In the genomic region with DNA sequence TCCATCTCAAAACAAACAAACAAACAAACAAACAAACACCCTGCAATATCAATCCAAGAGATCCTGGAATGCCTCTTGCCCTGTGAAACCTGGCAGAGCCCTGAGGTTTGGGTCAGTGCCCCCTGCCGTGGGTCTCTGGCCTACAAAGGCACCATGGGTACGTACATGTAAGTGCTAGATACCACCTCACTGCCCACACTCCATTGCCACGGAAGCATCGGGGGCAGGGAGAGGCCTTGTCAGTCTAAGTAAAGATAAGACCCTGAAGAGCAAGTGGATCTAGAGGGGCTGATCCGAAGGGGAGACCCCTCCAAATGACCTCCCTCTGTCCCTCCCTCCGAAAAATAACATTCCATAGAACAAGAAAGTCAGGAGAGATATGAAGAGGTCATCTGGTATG, we compare ENCODE assay signal across 1 cellular context.
TF ChIP-seq lines count a peak whose summit lies in the region.

No MANE protein-coding gene starts in this region.

TF ChIP-seq in HepG2, 621 proteins besides CTCF, POLR2A, EP300 and RAD21:
- TF ChIP-seq PHF8 (CRISPR knock-in tag; IDR thresholded peaks at IDR 0.05) (no peak), MTA3 (CRISPR knock-in tag; IDR thresholded peaks at IDR 0.05) (no peak), ARID2 (CRISPR knock-in tag; IDR thresholded peaks at IDR 0.05; ENCODE audit: borderline replicate concordance) (no peak), ZNF75D (CRISPR knock-in tag; IDR thresholded peaks at IDR 0.05; ENCODE audit: borderline replicate concordance) (no peak), ZNF337 (CRISPR knock-in tag; IDR thresholded peaks at IDR 0.05; ENCODE audit: borderline replicate concordance, low read depth) (no peak), HES4 (CRISPR knock-in tag; IDR thresholded peaks at IDR 0.05; ENCODE audit: borderline replicate concordance) (no peak), ZFP36L1 (CRISPR knock-in tag; IDR thresholded peaks at IDR 0.05) (no peak), ZNF790 (CRISPR knock-in tag; IDR thresholded peaks at IDR 0.05; ENCODE audit: borderline replicate concordance) (no peak), RXRB (CRISPR knock-in tag; IDR thresholded peaks at IDR 0.05; ENCODE audit: borderline replicate concordance) (no peak), SIX1 (CRISPR knock-in tag; IDR thresholded peaks at IDR 0.05; ENCODE audit: borderline replicate concordance) (no peak), CBFB (CRISPR knock-in tag; IDR thresholded peaks at IDR 0.05) (no peak), ETV5 (CRISPR knock-in tag; IDR thresholded peaks at IDR 0.05; ENCODE audit: borderline replicate concordance) (no peak)
- TF ChIP-seq, protein P1, sequence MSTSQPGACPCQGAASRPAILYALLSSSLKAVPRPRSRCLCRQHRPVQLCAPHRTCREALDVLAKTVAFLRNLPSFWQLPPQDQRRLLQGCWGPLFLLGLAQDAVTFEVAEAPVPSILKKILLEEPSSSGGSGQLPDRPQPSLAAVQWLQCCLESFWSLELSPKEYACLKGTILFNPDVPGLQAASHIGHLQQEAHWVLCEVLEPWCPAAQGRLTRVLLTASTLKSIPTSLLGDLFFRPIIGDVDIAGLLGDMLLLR (CRISPR knock-in tag; IDR thresholded peaks at IDR 0.05): no peak
- TF ChIP-seq, protein P2, sequence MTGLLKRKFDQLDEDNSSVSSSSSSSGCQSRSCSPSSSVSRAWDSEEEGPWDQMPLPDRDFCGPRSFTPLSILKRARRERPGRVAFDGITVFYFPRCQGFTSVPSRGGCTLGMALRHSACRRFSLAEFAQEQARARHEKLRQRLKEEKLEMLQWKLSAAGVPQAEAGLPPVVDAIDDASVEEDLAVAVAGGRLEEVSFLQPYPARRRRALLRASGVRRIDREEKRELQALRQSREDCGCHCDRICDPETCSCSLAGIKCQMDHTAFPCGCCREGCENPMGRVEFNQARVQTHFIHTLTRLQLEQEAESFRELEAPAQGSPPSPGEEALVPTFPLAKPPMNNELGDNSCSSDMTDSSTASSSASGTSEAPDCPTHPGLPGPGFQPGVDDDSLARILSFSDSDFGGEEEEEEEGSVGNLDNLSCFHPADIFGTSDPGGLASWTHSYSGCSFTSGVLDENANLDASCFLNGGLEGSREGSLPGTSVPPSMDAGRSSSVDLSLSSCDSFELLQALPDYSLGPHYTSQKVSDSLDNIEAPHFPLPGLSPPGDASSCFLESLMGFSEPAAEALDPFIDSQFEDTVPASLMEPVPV (CRISPR knock-in tag; IDR thresholded peaks at IDR 0.05): no peak
- TF ChIP-seq, protein P3, sequence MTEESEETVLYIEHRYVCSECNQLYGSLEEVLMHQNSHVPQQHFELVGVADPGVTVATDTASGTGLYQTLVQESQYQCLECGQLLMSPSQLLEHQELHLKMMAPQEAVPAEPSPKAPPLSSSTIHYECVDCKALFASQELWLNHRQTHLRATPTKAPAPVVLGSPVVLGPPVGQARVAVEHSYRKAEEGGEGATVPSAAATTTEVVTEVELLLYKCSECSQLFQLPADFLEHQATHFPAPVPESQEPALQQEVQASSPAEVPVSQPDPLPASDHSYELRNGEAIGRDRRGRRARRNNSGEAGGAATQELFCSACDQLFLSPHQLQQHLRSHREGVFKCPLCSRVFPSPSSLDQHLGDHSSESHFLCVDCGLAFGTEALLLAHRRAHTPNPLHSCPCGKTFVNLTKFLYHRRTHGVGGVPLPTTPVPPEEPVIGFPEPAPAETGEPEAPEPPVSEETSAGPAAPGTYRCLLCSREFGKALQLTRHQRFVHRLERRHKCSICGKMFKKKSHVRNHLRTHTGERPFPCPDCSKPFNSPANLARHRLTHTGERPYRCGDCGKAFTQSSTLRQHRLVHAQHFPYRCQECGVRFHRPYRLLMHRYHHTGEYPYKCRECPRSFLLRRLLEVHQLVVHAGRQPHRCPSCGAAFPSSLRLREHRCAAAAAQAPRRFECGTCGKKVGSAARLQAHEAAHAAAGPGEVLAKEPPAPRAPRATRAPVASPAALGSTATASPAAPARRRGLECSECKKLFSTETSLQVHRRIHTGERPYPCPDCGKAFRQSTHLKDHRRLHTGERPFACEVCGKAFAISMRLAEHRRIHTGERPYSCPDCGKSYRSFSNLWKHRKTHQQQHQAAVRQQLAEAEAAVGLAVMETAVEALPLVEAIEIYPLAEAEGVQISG (CRISPR knock-in tag; IDR thresholded peaks at IDR 0.05): no peak
- TF ChIP-seq, protein P4, sequence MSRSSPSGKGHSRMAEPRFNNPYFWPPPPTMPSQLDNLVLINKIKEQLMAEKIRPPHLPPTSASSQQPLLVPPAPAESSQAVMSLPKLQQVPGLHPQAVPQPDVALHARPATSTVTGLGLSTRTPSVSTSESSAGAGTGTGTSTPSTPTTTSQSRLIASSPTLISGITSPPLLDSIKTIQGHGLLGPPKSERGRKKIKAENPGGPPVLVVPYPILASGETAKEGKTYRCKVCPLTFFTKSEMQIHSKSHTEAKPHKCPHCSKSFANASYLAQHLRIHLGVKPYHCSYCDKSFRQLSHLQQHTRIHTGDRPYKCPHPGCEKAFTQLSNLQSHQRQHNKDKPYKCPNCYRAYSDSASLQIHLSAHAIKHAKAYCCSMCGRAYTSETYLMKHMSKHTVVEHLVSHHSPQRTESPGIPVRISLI (CRISPR knock-in tag; IDR thresholded peaks at IDR 0.05; ENCODE audit: borderline replicate concordance): no peak
